Comparison of ENCODE assay signal across 1 cellular context in the genomic region with DNA sequence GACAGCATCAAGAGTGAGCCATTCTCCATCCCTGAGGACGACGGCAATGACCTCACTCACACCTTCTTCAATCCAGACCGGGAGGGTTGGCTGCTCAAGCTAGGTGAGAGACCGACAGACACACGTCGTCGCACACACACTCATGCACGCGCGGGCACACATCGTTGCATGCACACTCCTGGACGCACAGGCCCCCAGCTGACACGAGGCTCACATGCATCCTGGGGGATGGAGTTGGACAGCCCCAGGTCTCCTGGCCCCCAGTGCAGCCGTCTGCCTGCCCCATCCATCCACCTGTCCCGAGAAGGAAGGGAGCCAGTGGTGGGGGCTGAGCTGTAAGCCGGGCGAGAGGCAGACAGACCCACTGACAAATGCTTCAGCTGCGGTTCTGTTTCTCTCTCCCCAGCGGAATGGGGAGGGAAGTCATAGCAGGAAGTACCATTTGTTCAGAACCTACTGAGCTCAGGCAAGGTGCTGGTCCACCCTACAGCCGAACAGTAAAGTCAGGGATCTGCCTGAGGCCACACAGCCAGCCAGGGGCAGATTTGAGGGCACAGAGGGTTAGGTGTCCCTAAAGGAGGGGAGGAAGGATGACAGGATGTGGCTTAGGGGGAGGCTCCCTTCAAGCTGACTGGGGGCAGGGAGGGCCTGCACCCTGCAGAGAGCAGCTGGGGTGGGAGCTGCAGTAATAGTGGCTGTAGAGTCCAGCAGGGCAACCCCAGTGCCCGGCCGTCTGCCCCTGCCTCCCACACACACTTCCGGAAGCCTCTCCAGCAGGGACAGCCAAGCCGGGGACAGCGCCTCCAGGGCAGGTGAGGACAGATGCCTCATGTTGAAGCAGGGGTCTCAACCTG.
TF ChIP-seq lines count a peak whose summit lies in the region.

No MANE protein-coding gene starts in this region.

TF ChIP-seq in K562, 482 proteins besides CTCF, POLR2A, EP300 and RAD21 (continued from another document):
- TF ChIP-seq ZFP36 (IDR thresholded peaks at IDR 0.05; ENCODE audit: low read depth, low read length, partially characterized antibody): no peak
- TF ChIP-seq GABPA (tag; conservative IDR thresholded peaks at IDR 0.05; ENCODE audit: low read depth): peak; percentile 62
- 0 out of 2 replicates have a peak, but pooled peaks have one; percentile 16 for TF ChIP-seq SMARCE1 (IDR thresholded peaks at IDR 0.05)
- TF ChIP-seq, protein P1, sequence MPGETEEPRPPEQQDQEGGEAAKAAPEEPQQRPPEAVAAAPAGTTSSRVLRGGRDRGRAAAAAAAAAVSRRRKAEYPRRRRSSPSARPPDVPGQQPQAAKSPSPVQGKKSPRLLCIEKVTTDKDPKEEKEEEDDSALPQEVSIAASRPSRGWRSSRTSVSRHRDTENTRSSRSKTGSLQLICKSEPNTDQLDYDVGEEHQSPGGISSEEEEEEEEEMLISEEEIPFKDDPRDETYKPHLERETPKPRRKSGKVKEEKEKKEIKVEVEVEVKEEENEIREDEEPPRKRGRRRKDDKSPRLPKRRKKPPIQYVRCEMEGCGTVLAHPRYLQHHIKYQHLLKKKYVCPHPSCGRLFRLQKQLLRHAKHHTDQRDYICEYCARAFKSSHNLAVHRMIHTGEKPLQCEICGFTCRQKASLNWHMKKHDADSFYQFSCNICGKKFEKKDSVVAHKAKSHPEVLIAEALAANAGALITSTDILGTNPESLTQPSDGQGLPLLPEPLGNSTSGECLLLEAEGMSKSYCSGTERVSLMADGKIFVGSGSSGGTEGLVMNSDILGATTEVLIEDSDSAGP (CRISPR knock-in tag; IDR thresholded peaks at IDR 0.05): no peak
- TF ChIP-seq SMARCC2 (IDR thresholded peaks at IDR 0.05; ENCODE audit: low read depth): no peak
- no peak for TF ChIP-seq SMAD1 (IDR thresholded peaks at IDR 0.05; ENCODE audit: low read depth, low read length, partially characterized antibody)
- TF ChIP-seq SMARCA5 (IDR thresholded peaks at IDR 0.05): no peak
- TF ChIP-seq ARID1B (IDR thresholded peaks at IDR 0.05): peak; percentile 13; the same call in 1 of the 2 replicates
- no peak for TF ChIP-seq ZNF280A (IDR thresholded peaks at IDR 0.05; ENCODE audit: low read depth, partially characterized antibody)
- 0 out of 2 replicates have a peak, but pooled peaks have one; percentile 32 for TF ChIP-seq ZBTB17 (CRISPR knock-in tag; IDR thresholded peaks at IDR 0.05)
- no peak for TF ChIP-seq CEBPB (tag; IDR thresholded peaks at IDR 0.05)
- 0 out of 2 replicates have a peak, but pooled peaks have one; percentile 31 for TF ChIP-seq ZNF263 (CRISPR knock-in tag; IDR thresholded peaks at IDR 0.05; ENCODE audit: borderline replicate concordance)
- no peak for TF ChIP-seq ZEB2 (IDR thresholded peaks at IDR 0.05)
TF ChIP-seq in K562: peak in this region for 14.
